Comparison of ENCODE assay signal across 10 cellular contexts in the genomic region with DNA sequence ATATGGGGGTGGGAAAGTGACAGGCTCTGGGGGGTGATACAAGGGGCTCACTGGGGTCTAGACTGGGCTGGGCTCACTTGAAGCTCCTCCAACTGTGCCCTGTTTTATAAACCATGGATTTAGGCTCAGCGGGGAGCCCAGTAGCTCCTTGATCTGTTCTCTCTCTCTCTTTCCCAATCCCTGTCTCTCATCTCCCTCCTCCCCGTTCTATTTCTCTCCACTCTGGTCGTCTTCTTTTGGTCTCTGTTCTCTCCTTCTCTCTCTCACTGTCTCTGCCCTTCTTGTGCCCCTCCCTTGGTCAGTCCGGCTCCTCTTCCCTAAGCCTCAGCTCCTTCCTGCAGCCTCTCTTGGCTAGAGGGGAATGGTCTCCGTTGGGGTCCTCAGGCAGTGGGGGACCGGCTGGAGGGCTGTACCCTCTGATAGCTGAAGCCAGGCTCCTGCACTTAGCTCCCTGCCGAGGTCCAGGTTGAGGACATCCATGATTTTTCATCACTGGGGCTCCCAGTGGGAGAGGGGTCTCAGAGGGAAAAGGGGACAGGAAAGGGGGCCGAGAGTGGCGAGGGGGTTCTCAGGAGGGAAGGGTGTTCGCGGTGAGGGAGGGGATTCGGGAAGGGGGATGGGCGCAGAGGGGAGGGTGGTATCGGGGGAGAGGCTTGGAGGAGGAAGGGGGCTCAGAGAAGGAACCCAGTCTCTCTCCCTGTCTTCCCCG. TPM values are rescaled to one million over a fixed set of nuclear protein-coding genes. Genes with fewer than 3 reads are reported as not detected.
DNase-seq lines count a peak whose midpoint lies in the region; ATAC-seq, FAIRE-seq and TF ChIP-seq lines count a peak whose summit lies in the region.
"Had no signal": no experiment of that assay in that cellular context is flagged by ENCODE, and none has a peak within 500 bp of the region (broad histone marks: within the 10 kb centered on the region; RNA-seq: fewer than 3 reads in every experiment).

No MANE protein-coding gene starts in this region.

- peak overlapping the region; percentile 78 for H3K4me3 Mint-ChIP-seq in memory B cell

- POLR2A ChIA-PET in GM12878 (lab: Charles Lee) = no interaction called here

- H4K20me1 ChIP-seq in GM12878 (ENCODE audit: control insufficient read depth, insufficient read depth) = no peaks in the 10 kb centered on the region

- FAIRE-seq in GM12878 (lab: Jason Lieb, UNC) = peak; percentile 61

- intact Hi-C loops in cardiac septum (cut with DNase I) = no loop called here
- intact Hi-C loops in GM12878 (cut with micrococcal nuclease; ENCODE audit: unreplicated experiment) = no loop called here
- intact Hi-C loops in uterus (cut with DNase I; ENCODE audit: low total_unique reads) = no loop called here

- SMC1A ChIA-PET in GM12878 (lab: Charles Lee; ENCODE audit: uncharacterized antibody, unreplicated experiment) = no interaction called here

- peaks cover 41% of the 10 kb centered on the region for H3K27me3 Mint-ChIP-seq in memory B cell

- H3K79me2 ChIP-seq in GM12878 (ENCODE audit: control insufficient read depth, insufficient read depth, low read length) = no peaks in the 10 kb centered on the region

- CTCF ChIA-PET in GM12878 (lab: Yijun Ruan, JAX) = interaction anchor here (1.0 to 1.6 kb wide), 2 partner anchors 39 to 180 kb away, joined by 3 to 6 read pairs; partner anchors contain the start of genes MAP1S and RPL18A

- H3K9me3 Mint-ChIP-seq in memory B cell = no peaks in the 10 kb centered on the region

- BruUV-seq in GM12878 (replicated peaks; lab: Mats Ljungman, UMichigan) = no TSS peak

- H3K9ac ChIP-seq in GM12878 (ENCODE audit: control insufficient read depth, insufficient read depth, low read length) = peak overlapping the region; percentile 27; the same call in 1 of the 2 replicates

- RAD21 ChIA-PET in GM12878 (lab: Charles Lee; ENCODE audit: unreplicated experiment) = no interaction called here

- H3K4me2 ChIP-seq in GM12878 (ENCODE audit: control insufficient read depth, insufficient read depth) = peak overlapping the region; percentile 17

- in situ Hi-C loops in GM12878 (cut with MboI) = no loop called here

- H3K4me3 ChIP-seq in cardiac muscle cell = peak overlapping the region; percentile 15
- H3K4me3 ChIP-seq in GM12878 = no peak overlapping the region; the same call in 1 of the 2 replicates
- no peak overlapping the region for H3K4me3 ChIP-seq in uterus

- TF ChIP-seq POLR2A in GM12878 (IDR thresholded peaks at IDR 0.05; ENCODE audit: low read depth, low read length) (no peak; the same call in 1 of the 2 replicates), uterus (IDR thresholded peaks at IDR 0.05) (no peak)

- H3K27me3 ChIP-seq in cardiac muscle cell (no peaks in the 10 kb centered on the region), GM12878 (replicated peaks in 1 of 2; ENCODE audit: control insufficient read depth in 2 of 2, insufficient read depth in 2 of 2, low read length in 1 of 2) (peaks cover 0 to 5% of the 10 kb centered on the region in 2 experiments; a peak in 2 of 4 replicates), uterus (no peaks in the 10 kb centered on the region)
- H3K27me3 ChIP-seq: BE2C had no signal

- peak overlapping the region; percentile 7; the same call in 1 of the 2 replicates for H2AFZ ChIP-seq in GM12878 (ENCODE audit: control insufficient read depth, low read depth, low read length)

- no peaks in the 10 kb centered on the region for H3K9me3 ChIP-seq in cardiac muscle cell (ENCODE audit: low read depth)
- H3K9me3 ChIP-seq in GM12878 (replicated peaks; ENCODE audit: control insufficient read depth, insufficient read depth, low read length) = no peaks in the 10 kb centered on the region
- no peaks in the 10 kb centered on the region for H3K9me3 ChIP-seq in uterus
- H3K9me3 ChIP-seq: BE2C, transverse colon had no signal

- H3K27ac Mint-ChIP-seq in memory B cell = no peak overlapping the region

- peaks cover 1% of the 10 kb centered on the region for H3K36me3 Mint-ChIP-seq in memory B cell

- ATAC-seq in GM12878 (no peak), memory B cell (ENCODE audit: low read depth) (no peak), HG03442 (IDR thresholded peaks at IDR 0.05; ENCODE audit: unreplicated experiment) (no peak)

- no peak overlapping the region for H3K27ac ChIP-seq in cardiac muscle cell
- no peak overlapping the region for H3K27ac ChIP-seq in GM12878 (ENCODE audit: control insufficient read depth, insufficient read depth)
- H3K27ac ChIP-seq in uterus = peak overlapping the region; percentile 30 to 58
- H3K27ac ChIP-seq: transverse colon had no signal

- no peak for DNase-seq in cardiac muscle cell (ENCODE audit: low read depth in 1 of 2, low spot score in 1 of 2)
- no peak for DNase-seq in cardiac septum (ENCODE audit: low spot score)
- DNase-seq in GM12878 (ENCODE audit: low read depth, low spot score) = no peak
- DNase-seq in memory B cell (ENCODE audit: low spot score in 2 of 2) = no peak
- DNase-seq in uterus = no peak
- no peak for DNase-seq in foreskin melanocyte
- no peak for DNase-seq in NOMO-1 treated with DMSO at 0.1 percent for 48 hours (lab: John Stamatoyannopoulos, UW; ENCODE audit: unreplicated experiment)

- no peak for TF ChIP-seq CTCF in cardiac muscle cell (IDR thresholded peaks at IDR 0.05; ENCODE audit: low read depth, low read length)
- TF ChIP-seq CTCF in GM12878 (IDR thresholded peaks at IDR 0.05 in 2 of 3, conservative IDR thresholded peaks at IDR 0.05 in 1 of 3; ENCODE audit: control insufficient read depth in 2 of 3, extremely low read depth in 1 of 3, insufficient read depth in 1 of 3, low read depth in 3 of 3, low read length in 3 of 3) = no peak
- TF ChIP-seq CTCF in uterus (IDR thresholded peaks at IDR 0.05) = no peak

- H3K4me1 Mint-ChIP-seq in memory B cell = peaks cover 19% of the 10 kb centered on the region

- TF ChIP-seq RAD21 in GM12878 (IDR thresholded peaks at IDR 0.05; ENCODE audit: insufficient read depth, low read depth, low read length) = no peak

- 24% methylated on average over 10 of the region's 15 CpGs for WGBS in GM12878 (ENCODE audit: insufficient coverage, insufficient replicate concordance, low lambda C conversion rate, missing lambda C conversion rate)

- no peaks in the 10 kb centered on the region for H3K36me3 ChIP-seq in cardiac muscle cell
- no peaks in the 10 kb centered on the region for H3K36me3 ChIP-seq in GM12878 (ENCODE audit: control insufficient read depth in 2 of 2, insufficient read depth in 2 of 2, low read length in 1 of 2)
- H3K36me3 ChIP-seq in uterus = no peaks in the 10 kb centered on the region
- H3K36me3 ChIP-seq: transverse colon had no signal

- H3K4me1 ChIP-seq in cardiac muscle cell (ENCODE audit: low read depth) (peaks cover 7% of the 10 kb centered on the region), GM12878 (ENCODE audit: control insufficient read depth, insufficient read depth, low read length) (peaks cover 5% of the 10 kb centered on the region; the same call in 1 of the 2 replicates), uterus (no peaks in the 10 kb centered on the region)
- H3K4me1 ChIP-seq: BE2C had no signal

- no peak for TF ChIP-seq EP300 in GM12878 (IDR thresholded peaks at IDR 0.05; ENCODE audit: borderline replicate concordance in 1 of 2, control insufficient read depth in 1 of 2, low read depth in 2 of 2, low read length in 2 of 2)

TF ChIP-seq in GM12878, 131 proteins besides CTCF, POLR2A, EP300 and RAD21 (continues in another document):
- TF ChIP-seq SP1 (IDR thresholded peaks at IDR 0.05; ENCODE audit: low read depth, low read length) (no peak), WRNIP1 (IDR thresholded peaks at IDR 0.05; ENCODE audit: borderline replicate concordance, low read depth, low read length) (no peak)

RNA-seq across cellular contexts. Expression of gene UNC13A, which starts 8.5 kb away (rescaled TPM):
- total RNA-seq in cardiac muscle cell = 0.21 and 0.54 TPM in 2 replicates
- polyA plus RNA-seq in cardiac muscle cell = 0.31 and 0.74 TPM in 2 replicates
- total RNA-seq in cardiac septum = 0.30 TPM
- 0.07 and 0.35 TPM in 2 replicates for total RNA-seq in GM12878 (2013; cell fraction: nucleolus; rRNA removed)
- total RNA-seq in GM12878 (2014; rRNA removed) = under 0.01 and 0.17 TPM in 2 replicates
- 0.04 and 0.05 TPM in 2 replicates for total RNA-seq in GM12878 (2014; rRNA removed; fragmentation: Illumina TruSeq; extraction: Trizol)
- 0.08 and 0.48 TPM in 2 replicates for total RNA-seq in GM12878 (2021)
- polyA plus RNA-seq in GM12878 (2011; ENCODE audit: low read depth) = 0.08 TPM
- 0.10 and 0.12 TPM in 2 replicates for polyA plus RNA-seq in GM12878 (2011; rRNA removed)
- 0.08 and 0.10 TPM in 2 replicates for polyA plus RNA-seq in GM12878 (2011; cell fraction: cytosol; rRNA removed)
- 0.31 and 0.79 TPM in 2 replicates for polyA plus RNA-seq in GM12878 (2011; cell fraction: nucleus; rRNA removed)
- 0.22 and 0.24 TPM in 2 replicates for polyA plus RNA-seq in GM12878 (2012)
- 0.05 and 0.18 TPM in 2 replicates for polyA plus RNA-seq in GM12878 (2014; fragmentation: Illumina TruSeq; extraction: Trizol)
- polyA plus RNA-seq in GM12878 (2014; fragmentation: Nextera tagmentation; extraction: Ambion mirVana) = under 1 TPM in 1 of 2 experiments, not detected in 1; under 0.01 TPM
- polyA plus RNA-seq in GM12878 (2014; rRNA removed) = 0.09 and 0.13 TPM in 2 replicates
- under 1 TPM; 0.16 to 0.23 TPM for polyA plus RNA-seq in GM12878 (2016; fragmentation: Nextera tagmentation; extraction: Ambion mirVana)
- 0.07 and 0.10 TPM in 2 replicates for polyA minus RNA-seq in GM12878 (2011; rRNA and poly(A)+ RNA removed)
- polyA minus RNA-seq in GM12878 (2011; cell fraction: cytosol; rRNA and poly(A)+ RNA removed) = not detected in 2 replicates
- 0.29 and 0.36 TPM in 2 replicates for polyA minus RNA-seq in GM12878 (2011; cell fraction: nucleus; rRNA and poly(A)+ RNA removed)
- under 1 TPM in 3 of 4 donors, not detected in 1; 0.21 to 0.35 (median 0.29) TPM for total RNA-seq in uterus

RNA-seq across cellular contexts. Expression of gene MAP1S, which starts 39.6 kb away (rescaled TPM):
- 48.6 and 61.7 TPM in 2 replicates for total RNA-seq in cardiac muscle cell
- polyA plus RNA-seq in cardiac muscle cell = 60.4 and 73.9 TPM in 2 replicates
- total RNA-seq in cardiac septum = 27.5 TPM
- 18.5 and 19.7 TPM in 2 replicates for total RNA-seq in GM12878 (2013; cell fraction: nucleolus; rRNA removed)
- total RNA-seq in GM12878 (2014; rRNA removed) = 13.8 and 14.6 TPM in 2 replicates
- total RNA-seq in GM12878 (2014; rRNA removed; fragmentation: Illumina TruSeq; extraction: Trizol) = 6.4 and 6.6 TPM in 2 replicates
- 63.9 and 65.3 TPM in 2 replicates for total RNA-seq in GM12878 (2021)
- 14.1 TPM for polyA plus RNA-seq in GM12878 (2011; ENCODE audit: low read depth)
- 1.9 and 6.6 TPM in 2 replicates for polyA plus RNA-seq in GM12878 (2011; rRNA removed)
- polyA plus RNA-seq in GM12878 (2011; cell fraction: cytosol; rRNA removed) = 17.1 and 17.3 TPM in 2 replicates
- polyA plus RNA-seq in GM12878 (2011; cell fraction: nucleus; rRNA removed) = 26.6 and 44.9 TPM in 2 replicates
- 60.1 and 64.9 TPM in 2 replicates for polyA plus RNA-seq in GM12878 (2012)
- 2.9 and 16.8 TPM in 2 replicates for polyA plus RNA-seq in GM12878 (2014; fragmentation: Illumina TruSeq; extraction: Trizol)
- polyA plus RNA-seq in GM12878 (2014; fragmentation: Nextera tagmentation; extraction: Ambion mirVana) = 1 to 10 TPM; 2.1 to 3.4 TPM
- polyA plus RNA-seq in GM12878 (2014; rRNA removed) = 15.5 and 22.2 TPM in 2 replicates
- 10 to 100 TPM; 26.5 to 31.8 TPM for polyA plus RNA-seq in GM12878 (2016; fragmentation: Nextera tagmentation; extraction: Ambion mirVana)
- polyA minus RNA-seq in GM12878 (2011; rRNA and poly(A)+ RNA removed) = 34.7 and 45.5 TPM in 2 replicates
- polyA minus RNA-seq in GM12878 (2011; cell fraction: cytosol; rRNA and poly(A)+ RNA removed) = 41.9 and 52.7 TPM in 2 replicates
- 9.9 and 19.7 TPM in 2 replicates for polyA minus RNA-seq in GM12878 (2011; cell fraction: nucleus; rRNA and poly(A)+ RNA removed)
- 10 to 100 TPM in 3 of 4 donors, 1 to 10 TPM in 1; 6.2 to 78.7 (median 50.3) TPM for total RNA-seq in uterus

Comparison
In these comparisons a context has a peak if more than half of its experiments do, and no peak if none do; other contexts are left out.
1. H3K27ac ChIP-seq: peak in uterus (2 of 2); none in cardiac muscle cell (single experiment) and GM12878 (single experiment).